In genomic region chr12:49325606-49326005, GRCh38 we compare ENCODE assay signal across 1 cellular context.
A peak's percentile ranks its signal among the peaks of the same experiment; 100 is the strongest.
TF ChIP-seq lines count a peak whose summit lies in the region.

No MANE protein-coding gene starts in this region.

TF ChIP-seq in HepG2, 621 proteins besides CTCF, POLR2A, EP300 and RAD21:
- TF ChIP-seq AGO2 (optimal IDR thresholded peaks at IDR 0.05; ENCODE audit: low read depth, low read length) (peak; percentile 43), ZNF292 (CRISPR knock-in tag; IDR thresholded peaks at IDR 0.05; ENCODE audit: borderline replicate concordance, low read depth) (no peak)
TF ChIP-seq in HepG2: peak in this region for 1.
